In genomic region chr17:4949321-4950074, GRCh38 we compare ENCODE assay signal across 8 cellular contexts. TPM values are rescaled to one million over a fixed set of nuclear protein-coding genes. Genes with fewer than 3 reads are reported as not detected.
A peak's percentile ranks its signal among the peaks of the same experiment; 100 is the strongest.
DNase-seq lines count a peak whose midpoint lies in the region; ATAC-seq, FAIRE-seq and TF ChIP-seq lines count a peak whose summit lies in the region.

No MANE protein-coding gene starts in this region.

- peak; percentile 20 for ATAC-seq in GM18505 (IDR thresholded peaks at IDR 0.05; ENCODE audit: unreplicated experiment)
- ATAC-seq in HG03135 (IDR thresholded peaks at IDR 0.05; ENCODE audit: unreplicated experiment), result peak; percentile 34

- peaks cover 32% of the 10 kb centered on the region for H3K4me1 Mint-ChIP-seq in activated T-helper 2 cell treated with anti-CD3 and anti-CD28 coated beads, Interferon-gamma antibody, Interleukin-2, Interleukin-4, amounts not matched to agents 10 μg/mL and 5 μg/mL and 100 μg/mL, durations not matched to agents 14 hours and 24 hours and 36 hours (ENCODE audit: low read depth)
- H3K4me1 Mint-ChIP-seq in nephron, result peaks cover 47% of the 10 kb centered on the region

- H3K27ac Mint-ChIP-seq in activated T-helper 2 cell treated with anti-CD3 and anti-CD28 coated beads, Interferon-gamma antibody, Interleukin-2, Interleukin-4, amounts not matched to agents 10 μg/mL and 5 μg/mL and 100 μg/mL, durations not matched to agents 14 hours and 24 hours and 36 hours, result peak overlapping the region; percentile 86
- peak overlapping the region; percentile 98 to 99 (median 99) for H3K27ac Mint-ChIP-seq in nephron

- DNase-seq in RCC 7860 (ENCODE audit: low spot score) (peak; percentile 67), fibroblast of the aortic adventitia (ENCODE audit: low read depth) (peak; percentile 69), testis (peak; percentile 70)
- peak; percentile 77 for DNase-seq in activated T-helper 2 cell treated with anti-CD3 and anti-CD28 coated beads, Interferon-gamma antibody, Interleukin-2, Interleukin-4, amounts not matched to agents 10 μg/mL and 5 μg/mL and 100 μg/mL, durations not matched to agents 14 hours and 24 hours and 36 hours (ENCODE audit: low spot score)

- WGBS in testis, 2 donors, result 0 to 2% methylated on average over 10 to 55 of the region's 75 CpGs

- H3K4me3 ChIP-seq in fibroblast of the aortic adventitia (ENCODE audit: low read depth, low read length) (peak overlapping the region; percentile 71), testis (peak overlapping the region; percentile 90 to 99)

- no peaks in the 10 kb centered on the region for H3K9me3 Mint-ChIP-seq in activated T-helper 2 cell treated with anti-CD3 and anti-CD28 coated beads, Interferon-gamma antibody, Interleukin-2, Interleukin-4, amounts not matched to agents 10 μg/mL and 5 μg/mL and 100 μg/mL, durations not matched to agents 14 hours and 24 hours and 36 hours
- no peaks in the 10 kb centered on the region for H3K9me3 Mint-ChIP-seq in nephron

- no peak for FAIRE-seq in RCC 7860 (lab: Jason Lieb, UNC)

- peak overlapping the region; percentile 79 for H3K4me3 Mint-ChIP-seq in activated T-helper 2 cell treated with anti-CD3 and anti-CD28 coated beads, Interferon-gamma antibody, Interleukin-2, Interleukin-4, amounts not matched to agents 10 μg/mL and 5 μg/mL and 100 μg/mL, durations not matched to agents 14 hours and 24 hours and 36 hours (ENCODE audit: low read depth)
- H3K4me3 Mint-ChIP-seq in nephron, result peak overlapping the region; percentile 85 to 96 (median 85)

- H3K36me3 ChIP-seq in testis (ENCODE audit: low read depth, missing control alignments), result no peaks in the 10 kb centered on the region

- TF ChIP-seq CTCF in 22Rv1 (IDR thresholded peaks at IDR 0.05), result no peak
- TF ChIP-seq CTCF in fibroblast of the aortic adventitia (IDR thresholded peaks at IDR 0.05; ENCODE audit: insufficient read depth, low read length), result no peak
- no peak for TF ChIP-seq CTCF in nephron (IDR thresholded peaks at IDR 0.05; ENCODE audit: unreplicated experiment in 3 of 3)
- no peak for TF ChIP-seq CTCF in testis (IDR thresholded peaks at IDR 0.05)

- intact Hi-C loops in activated T-helper 2 cell treated with anti-CD3 and anti-CD28 coated beads, Interferon-gamma antibody, Interleukin-2, Interleukin-4, amounts not matched to agents 10 μg/mL and 5 μg/mL and 100 μg/mL, durations not matched to agents 14 hours and 24 hours and 36 hours (cut with micrococcal nuclease), result loop anchor here (2.0 to 10.0 kb wide), 2 partner anchors 239 to 585 kb away; partner anchors contain the start of genes ARRB2 and UBE2G1
- intact Hi-C loops in testis (cut with DNase I; ENCODE audit: low total_unique reads), result no loop called here

- H3K9me3 ChIP-seq in testis, result no peaks in the 10 kb centered on the region

- peaks cover 20% of the 10 kb centered on the region for H3K4me1 ChIP-seq in testis

- TF ChIP-seq POLR2A in GM18505 (IDR thresholded peaks at IDR 0.05; ENCODE audit: borderline replicate concordance, extremely low read depth, insufficient read depth, insufficient read length), result peak; percentile 61
- TF ChIP-seq POLR2A in testis (IDR thresholded peaks at IDR 0.05), result no peak

- H3K36me3 Mint-ChIP-seq in activated T-helper 2 cell treated with anti-CD3 and anti-CD28 coated beads, Interferon-gamma antibody, Interleukin-2, Interleukin-4, amounts not matched to agents 10 μg/mL and 5 μg/mL and 100 μg/mL, durations not matched to agents 14 hours and 24 hours and 36 hours (ENCODE audit: low read depth), result peaks cover 32% of the 10 kb centered on the region
- peaks cover 22% of the 10 kb centered on the region for H3K36me3 Mint-ChIP-seq in nephron (ENCODE audit: low read depth)

- no peaks in the 10 kb centered on the region for H3K27me3 Mint-ChIP-seq in activated T-helper 2 cell treated with anti-CD3 and anti-CD28 coated beads, Interferon-gamma antibody, Interleukin-2, Interleukin-4, amounts not matched to agents 10 μg/mL and 5 μg/mL and 100 μg/mL, durations not matched to agents 14 hours and 24 hours and 36 hours (ENCODE audit: low read depth)
- H3K27me3 Mint-ChIP-seq in nephron (ENCODE audit: low read depth), result no peaks in the 10 kb centered on the region

- H3K27ac ChIP-seq in 22Rv1 (peak overlapping the region; percentile 100), testis (peak overlapping the region; percentile 82 to 91)

- H3K27me3 ChIP-seq in testis, result no peaks in the 10 kb centered on the region

RNA-seq across cellular contexts. Expression of gene PFN1, which starts 1.2 kb away (rescaled TPM):
- total RNA-seq in activated T-helper 2 cell treated with anti-CD3 and anti-CD28 coated beads, Interferon-gamma antibody, Interleukin-2, Interleukin-4, amounts not matched to agents 10 μg/mL and 5 μg/mL and 100 μg/mL, durations not matched to agents 14 hours and 24 hours and 36 hours, result 1,460 and 1,475 TPM in 2 replicates
- total RNA-seq in fibroblast of the aortic adventitia (ENCODE audit: low replicate concordance), result 507 and 514 TPM in 2 replicates
- total RNA-seq in testis, result 100 to 1,000 TPM; 257 to 349 TPM
- 244 TPM for polyA plus RNA-seq in testis (ENCODE audit: insufficient read depth, low read depth, low replicate concordance)

RNA-seq across cellular contexts. Expression of gene ENO3, which starts 1.4 kb away (rescaled TPM):
- total RNA-seq in activated T-helper 2 cell treated with anti-CD3 and anti-CD28 coated beads, Interferon-gamma antibody, Interleukin-2, Interleukin-4, amounts not matched to agents 10 μg/mL and 5 μg/mL and 100 μg/mL, durations not matched to agents 14 hours and 24 hours and 36 hours, result 45.7 and 47.9 TPM in 2 replicates
- total RNA-seq in fibroblast of the aortic adventitia (ENCODE audit: low replicate concordance) (2.8 and 4.7 TPM in 2 replicates), testis (10 to 100 TPM; 16.4 to 17.2 TPM)
- polyA plus RNA-seq in testis (ENCODE audit: insufficient read depth, low read depth, low replicate concordance), result 29.9 TPM

RNA-seq across cellular contexts. Expression of gene RNF167, which starts 9.4 kb away (rescaled TPM):
- 112 and 126 TPM in 2 replicates for total RNA-seq in activated T-helper 2 cell treated with anti-CD3 and anti-CD28 coated beads, Interferon-gamma antibody, Interleukin-2, Interleukin-4, amounts not matched to agents 10 μg/mL and 5 μg/mL and 100 μg/mL, durations not matched to agents 14 hours and 24 hours and 36 hours
- total RNA-seq in fibroblast of the aortic adventitia (ENCODE audit: low replicate concordance) (17.2 and 26.4 TPM in 2 replicates), testis (100 to 1,000 TPM; 110 to 111 TPM)
- 211 TPM for polyA plus RNA-seq in testis (ENCODE audit: insufficient read depth, low read depth, low replicate concordance)

RNA-seq across cellular contexts. Expression of gene SLC25A11, which starts 9.7 kb away (rescaled TPM):
- total RNA-seq in activated T-helper 2 cell treated with anti-CD3 and anti-CD28 coated beads, Interferon-gamma antibody, Interleukin-2, Interleukin-4, amounts not matched to agents 10 μg/mL and 5 μg/mL and 100 μg/mL, durations not matched to agents 14 hours and 24 hours and 36 hours, result 91.4 and 103 TPM in 2 replicates
- total RNA-seq in fibroblast of the aortic adventitia (ENCODE audit: low replicate concordance) (28.3 and 49.9 TPM in 2 replicates), testis (10 to 100 TPM; 23.7 to 25.9 TPM)
- polyA plus RNA-seq in testis (ENCODE audit: insufficient read depth, low read depth, low replicate concordance), result 24.3 TPM

RNA-seq across cellular contexts. Expression of gene GP1BA, which starts 17.4 kb away (rescaled TPM):
- not detected in 2 replicates for total RNA-seq in activated T-helper 2 cell treated with anti-CD3 and anti-CD28 coated beads, Interferon-gamma antibody, Interleukin-2, Interleukin-4, amounts not matched to agents 10 μg/mL and 5 μg/mL and 100 μg/mL, durations not matched to agents 14 hours and 24 hours and 36 hours
- total RNA-seq in fibroblast of the aortic adventitia (ENCODE audit: low replicate concordance) (not detected in 2 replicates), testis (under 1 TPM; 0.12 to 0.47 TPM)
- 0.88 TPM for polyA plus RNA-seq in testis (ENCODE audit: insufficient read depth, low read depth, low replicate concordance)

Comparison
In these comparisons a context has a peak if more than half of its experiments do, and no peak if none do; other contexts are left out.
1. Peak in every context shown above with its lines: DNase-seq, ATAC-seq, H3K4me3 ChIP-seq and H3K27ac ChIP-seq.